ENCODE assay signal across 8 cellular contexts in genomic region chr4:69881173-69881773, GRCh38. TPM values are rescaled to one million over a fixed set of nuclear protein-coding genes. Genes with fewer than 3 reads are reported as not detected.
DNase-seq lines count a peak whose midpoint lies in the region; ATAC-seq and TF ChIP-seq lines count a peak whose summit lies in the region.

No MANE protein-coding gene starts in this region.

- H4K8ac ChIP-seq in neuronal stem cell (ENCODE audit: low read depth, low read length) = no peak overlapping the region

- H3K79me1 ChIP-seq in neuronal stem cell (ENCODE audit: low read depth, low read length) = no peaks in the 10 kb centered on the region

- H3K36me3 ChIP-seq in cardiac muscle cell = no peaks in the 10 kb centered on the region
- H3K36me3 ChIP-seq in neuronal stem cell (replicated peaks in 1 of 2; ENCODE audit: control insufficient read depth in 2 of 2, insufficient read depth in 2 of 2, low read length in 2 of 2) = no peaks in the 10 kb centered on the region

- H2BK120ac ChIP-seq in neuronal stem cell (ENCODE audit: low read depth, low read length) = no peak overlapping the region

- no peak overlapping the region for H3K9ac ChIP-seq in neuronal stem cell (ENCODE audit: low read depth, low read length, poor library complexity)

- H3K14ac ChIP-seq in neuronal stem cell (ENCODE audit: low read length) = no peak overlapping the region

- H3K23ac ChIP-seq in neuronal stem cell (ENCODE audit: low read depth, low read length, poor library complexity) = no peak overlapping the region

- H3K9me3 ChIP-seq in cardiac muscle cell (ENCODE audit: low read depth) (no peaks in the 10 kb centered on the region), neuronal stem cell (replicated peaks in 1 of 2; ENCODE audit: control insufficient read depth in 2 of 2, insufficient read depth in 1 of 2, low read depth in 1 of 2, low read length in 2 of 2) (peaks cover 0 to 3% of the 10 kb centered on the region in 2 donors)

- ATAC-seq in GM21528 (IDR thresholded peaks at IDR 0.05; ENCODE audit: low FRiP score, unreplicated experiment) = peak; percentile 74

- peak; percentile 90 for TF ChIP-seq CTCF in cardiac muscle cell (IDR thresholded peaks at IDR 0.05; ENCODE audit: low read depth, low read length)

- no peak overlapping the region for H2BK15ac ChIP-seq in neuronal stem cell (ENCODE audit: low read length)

- no peak overlapping the region for H3K4me2 ChIP-seq in neuronal stem cell (ENCODE audit: insufficient read depth, low read length, poor library complexity, severe bottlenecking)

- no peak overlapping the region for H3K4ac ChIP-seq in neuronal stem cell (ENCODE audit: low read length)

- H3K27me3 ChIP-seq in cardiac muscle cell = no peaks in the 10 kb centered on the region
- no peaks in the 10 kb centered on the region for H3K27me3 ChIP-seq in neuronal stem cell (ENCODE audit: control insufficient read depth in 3 of 3, insufficient read depth in 3 of 3, low read depth in 1 of 3, low read length in 3 of 3)

- H2BK12ac ChIP-seq in neuronal stem cell (ENCODE audit: low read length) = no peak overlapping the region

- DNase-seq in cardiac muscle cell (ENCODE audit: low read depth in 1 of 2, low spot score in 1 of 2) = peak; percentile 54 to 77
- DNase-seq in cardiac septum (ENCODE audit: low spot score) = no peak
- peak; percentile 78 to 80 for DNase-seq in Kasumi-1 (lab: John Stamatoyannopoulos, UW)
- peak; percentile 0 for DNase-seq in T follicular helper cell (ENCODE audit: low read depth)
- peak; percentile 62 to 68 for DNase-seq in erythroblast (lab: John Stamatoyannopoulos, UW)
- peak; percentile 6 for DNase-seq in neuronal stem cell (ENCODE audit: low spot score)
- DNase-seq in NCI-H2196 treated with DMSO at 0.1 percent for 48 hours (lab: John Stamatoyannopoulos, UW; ENCODE audit: unreplicated experiment) = no peak

- no peak overlapping the region for H2AK5ac ChIP-seq in neuronal stem cell (ENCODE audit: low read depth, low read length)

- H2BK5ac ChIP-seq in neuronal stem cell (ENCODE audit: low read length) = no peak overlapping the region

- H3K18ac ChIP-seq in neuronal stem cell (ENCODE audit: low read length) = no peak overlapping the region

- no peak for TF ChIP-seq POLR2A in erythroblast (IDR thresholded peaks at IDR 0.05; ENCODE audit: low read length)

- no peak overlapping the region for H4K91ac ChIP-seq in neuronal stem cell (ENCODE audit: low read depth, low read length, poor library complexity)

- H3K27ac ChIP-seq in cardiac muscle cell = no peak overlapping the region
- no peak overlapping the region for H3K27ac ChIP-seq in neuronal stem cell (replicated peaks; ENCODE audit: low read length)

- no peaks in the 10 kb centered on the region for H3K4me1 ChIP-seq in cardiac muscle cell (ENCODE audit: low read depth)
- H3K4me1 ChIP-seq in neuronal stem cell (ENCODE audit: control insufficient read depth in 2 of 2, insufficient read depth in 1 of 2, low read depth in 1 of 2, low read length in 2 of 2) = no peaks in the 10 kb centered on the region

- intact Hi-C loops in cardiac septum (cut with DNase I) = loop anchor here (5.0 kb wide), 1 partner anchor 194 kb away; no protein-coding TSS in a partner anchor

- H3K4me3 ChIP-seq in cardiac muscle cell (no peak overlapping the region), neuronal stem cell (ENCODE audit: low read length in 2 of 2) (no peak overlapping the region)

- no peak overlapping the region for H2AFZ ChIP-seq in neuronal stem cell (ENCODE audit: low read length)

RNA-seq across cellular contexts. Expression of gene SULT1E1, which starts 21.3 kb away (rescaled TPM):
- total RNA-seq in cardiac muscle cell (not detected in 2 replicates), cardiac septum (not detected)
- not detected in 2 replicates for polyA plus RNA-seq in cardiac muscle cell
- polyA plus RNA-seq in neuronal stem cell (2013, experiment 1 of 2) = not detected
- polyA plus RNA-seq in neuronal stem cell (2013, experiment 2 of 2) = not detected

RNA-seq across cellular contexts. Expression of gene CSN1S1, which starts 49.6 kb away (rescaled TPM):
- total RNA-seq in cardiac muscle cell (not detected in 2 replicates), cardiac septum (not detected)
- polyA plus RNA-seq in cardiac muscle cell = not detected in 2 replicates
- not detected for polyA plus RNA-seq in neuronal stem cell (2013, experiment 1 of 2)
- polyA plus RNA-seq in neuronal stem cell (2013, experiment 2 of 2) = not detected

Comparison
In these comparisons a context has a peak if more than half of its experiments do, and no peak if none do; other contexts are left out.
1. DNase-seq: peak in cardiac muscle cell (2 of 2), Kasumi-1 (2 of 2), T follicular helper cell (single experiment), erythroblast (2 of 2) and neuronal stem cell (single experiment); none in cardiac septum (single experiment) and NCI-H2196 treated with DMSO at 0.1 percent for 48 hours (single experiment).